Comparison of ENCODE assay signal across 21 cellular contexts in genomic region chr2:238589591-238590460, GRCh38.
DNase-seq lines count a peak whose midpoint lies in the region; ATAC-seq and TF ChIP-seq lines count a peak whose summit lies in the region.
"Had no signal": no experiment of that assay in that cellular context is flagged by ENCODE, and none has a peak within 500 bp of the region (broad histone marks: within the 10 kb centered on the region; RNA-seq: fewer than 3 reads in every experiment).

No MANE protein-coding gene starts in this region.

- intact Hi-C loops in aorta (cut with DNase I): no loop called here

- H4K8ac ChIP-seq in neuronal stem cell (ENCODE audit: low read depth, low read length): no peak overlapping the region

- ATAC-seq in aorta (ENCODE audit: low FRiP score): peak; percentile 30
- ATAC-seq: K562 had no signal

- no peak overlapping the region for H3K27ac ChIP-seq in neuronal stem cell (replicated peaks; ENCODE audit: low read length)
- no peak overlapping the region for H3K27ac ChIP-seq in aorta (ENCODE audit: low read depth in 1 of 2, low read length in 2 of 2)
- H3K27ac ChIP-seq: 22Rv1, SJCRH30 had no signal

- no peak overlapping the region for H2BK5ac ChIP-seq in neuronal stem cell (ENCODE audit: low read length)

- no peak overlapping the region for H2BK15ac ChIP-seq in neuronal stem cell (ENCODE audit: low read length)

- no peak overlapping the region for H2AFZ ChIP-seq in neuronal stem cell (ENCODE audit: low read length)

- DNase-seq in activated CD4-positive, CD25-positive, alpha-beta regulatory T cell treated with anti-CD3 and anti-CD28 coated beads, Interleukin-2, amount 50 U/mL, for 72 hours: peak; percentile 15
- no peak for DNase-seq in activated CD4-positive, CD25-positive, alpha-beta regulatory T cell (lab: John Stamatoyannopoulos, UW)
- DNase-seq in iPS-NIHi11 (ENCODE audit: low spot score): peak; percentile 6
- DNase-seq in neuronal stem cell (ENCODE audit: low spot score): no peak
- no peak for DNase-seq in aorta
- DNase-seq in foreskin melanocyte: no peak
- no peak for DNase-seq in inferior parietal cortex (ENCODE audit: extremely low spot score)
- DNase-seq in GM20000 (ENCODE audit: low spot score): no peak
- DNase-seq: BE2C; Calu3; CD4-positive, alpha-beta memory T cell; DMS53; MV-4-11; NCI-H1417; NCI-H1930; NCI-H2171 treated with DMSO at 0.1 percent for 48 hours; NCI-H748 treated with DMSO at 0.1 percent for 48 hours; OCI-M1; SJCRH30 had no signal

- TF ChIP-seq CTCF in GM20000 (IDR thresholded peaks at IDR 0.05; ENCODE audit: extremely low read depth, missing control alignments): no peak

- no peak overlapping the region for H3K4me2 ChIP-seq in neuronal stem cell (ENCODE audit: insufficient read depth, low read length, poor library complexity, severe bottlenecking)

- H3K4me1 ChIP-seq in neuronal stem cell (ENCODE audit: control insufficient read depth in 2 of 2, insufficient read depth in 1 of 2, low read depth in 1 of 2, low read length in 2 of 2) (peaks cover 3 to 7% of the 10 kb centered on the region in 2 donors), aorta (ENCODE audit: control insufficient read depth in 1 of 2, insufficient read depth in 2 of 2, low read length in 2 of 2) (no peaks in the 10 kb centered on the region)
- H3K4me1 ChIP-seq: BE2C, SJCRH30 had no signal

- H3K9ac ChIP-seq in neuronal stem cell (ENCODE audit: low read depth, low read length, poor library complexity): no peak overlapping the region

- H2BK120ac ChIP-seq in neuronal stem cell (ENCODE audit: low read depth, low read length): no peak overlapping the region

- H3K14ac ChIP-seq in neuronal stem cell (ENCODE audit: low read length): peak overlapping the region; percentile 10

- WGBS in neuronal stem cell (ENCODE audit: extremely low coverage in 2 of 2, insufficient read length in 2 of 2, insufficient replicate concordance in 1 of 2), 2 donors: no CpG with 5 or more reads among the region's 16 CpGs
- WGBS in aorta, 2 donors: 93 to 94% methylated on average over 16 of the region's 16 CpGs

- H3K36me3 ChIP-seq in neuronal stem cell (replicated peaks in 1 of 2; ENCODE audit: control insufficient read depth in 2 of 2, insufficient read depth in 2 of 2, low read length in 2 of 2) (no peaks in the 10 kb centered on the region), aorta (ENCODE audit: control insufficient read depth in 1 of 2, insufficient read depth in 2 of 2, low read length in 1 of 2) (no peaks in the 10 kb centered on the region)
- H3K36me3 ChIP-seq: BE2C, SJCRH30 had no signal

- H4K91ac ChIP-seq in neuronal stem cell (ENCODE audit: low read depth, low read length, poor library complexity): no peak overlapping the region

- H3K18ac ChIP-seq in neuronal stem cell (ENCODE audit: low read length): no peak overlapping the region

- H3K9me3 ChIP-seq in neuronal stem cell (replicated peaks in 1 of 2; ENCODE audit: control insufficient read depth in 2 of 2, insufficient read depth in 1 of 2, low read depth in 1 of 2, low read length in 2 of 2) (no peaks in the 10 kb centered on the region), aorta (ENCODE audit: control insufficient read depth, low read length) (no peaks in the 10 kb centered on the region)
- H3K9me3 ChIP-seq: BE2C, SJCRH30 had no signal

- H3K4me3 ChIP-seq in neuronal stem cell (ENCODE audit: low read length in 2 of 2) (no peak overlapping the region), aorta (ENCODE audit: low read length in 2 of 2) (no peak overlapping the region)
- H3K4me3 ChIP-seq: K562, SJCRH30 had no signal

- H2AK5ac ChIP-seq in neuronal stem cell (ENCODE audit: low read depth, low read length): peak overlapping the region; percentile 22

- H3K27me3 ChIP-seq in neuronal stem cell (ENCODE audit: control insufficient read depth in 3 of 3, insufficient read depth in 3 of 3, low read depth in 1 of 3, low read length in 3 of 3) (no peaks in the 10 kb centered on the region), aorta (ENCODE audit: control insufficient read depth in 1 of 2, insufficient read depth in 2 of 2, low read length in 1 of 2) (no peaks in the 10 kb centered on the region)
- H3K27me3 ChIP-seq: BE2C, SJCRH30 had no signal

- no peak overlapping the region for H3K4ac ChIP-seq in neuronal stem cell (ENCODE audit: low read length)

- H3K23ac ChIP-seq in neuronal stem cell (ENCODE audit: low read depth, low read length, poor library complexity): no peak overlapping the region

- no peak overlapping the region for H2BK12ac ChIP-seq in neuronal stem cell (ENCODE audit: low read length)

- no peaks in the 10 kb centered on the region for H3K79me1 ChIP-seq in neuronal stem cell (ENCODE audit: low read depth, low read length)

Comparison
In these comparisons a context has a peak if more than half of its experiments do, and no peak if none do; other contexts are left out.
1. DNase-seq: peak in activated CD4-positive, CD25-positive, alpha-beta regulatory T cell treated with anti-CD3 and anti-CD28 coated beads, Interleukin-2, amount 50 U/mL, for 72 hours (single experiment) and iPS-NIHi11 (single experiment); none in activated CD4-positive, CD25-positive, alpha-beta regulatory T cell (0 of 4), neuronal stem cell (single experiment), aorta (0 of 2), foreskin melanocyte (single experiment), inferior parietal cortex (single experiment) and GM20000 (single experiment).